ENCODE assay signal across 9 cellular contexts in genomic region chr4:1644906-1645657, GRCh38. TPM values are rescaled to one million over a fixed set of nuclear protein-coding genes. Genes with fewer than 3 reads are reported as not detected.
DNase-seq lines count a peak whose midpoint lies in the region; ATAC-seq and TF ChIP-seq lines count a peak whose summit lies in the region.
"Had no signal": no experiment of that assay in that cellular context is flagged by ENCODE, and none has a peak within 500 bp of the region (broad histone marks: within the 10 kb centered on the region; RNA-seq: fewer than 3 reads in every experiment).

No MANE protein-coding gene starts in this region.

- H3K9me3 Mint-ChIP-seq in WTC11 (no peaks in the 10 kb centered on the region), glutamatergic neuron (ENCODE audit: unreplicated experiment) (peaks cover 3% of the 10 kb centered on the region)

- BruUV-seq in PC-3 (replicated peaks; lab: Mats Ljungman, UMichigan): no TSS peak

- 0 out of 2 replicates have a peak, but pooled peaks cover 6% of the 10 kb centered on the region for H3K4me1 Mint-ChIP-seq in WTC11
- H3K4me1 Mint-ChIP-seq in glutamatergic neuron (ENCODE audit: low read depth, unreplicated experiment): peaks cover 2% of the 10 kb centered on the region

- H3K4me2 ChIP-seq in BLaER1 (peak overlapping the region; percentile 74), PC-3 (ENCODE audit: low read length) (no peak overlapping the region)

- intact Hi-C loops in PC-3 (cut with micrococcal nuclease): no loop called here

- DNase-seq in WTC11 (ENCODE audit: low spot score) (no peak), glutamatergic neuron (no peak), nucleus accumbens (lab: John Stamatoyannopoulos, UW) (peak in 55 of 56 donors; percentile 16 to 92 (median 78)), PC-3 (no peak)
- no peak for DNase-seq in activated CD4-positive, alpha-beta T cell treated with anti-CD3 and anti-CD28 coated beads for 1 hour
- no peak for DNase-seq in stimulated activated CD4-positive, alpha-beta T cell treated with anti-CD3 and anti-CD28 coated beads, Interleukin-4, amount 100 ng/mL, for 4 hours
- DNase-seq: COR-L47 had no signal

- H3K9me2 ChIP-seq in PC-3 (replicated peaks; ENCODE audit: low read length): no peaks in the 10 kb centered on the region

- H4K20me1 ChIP-seq in BLaER1 (peaks cover 22% of the 10 kb centered on the region), PC-3 (ENCODE audit: low read length) (no peaks in the 10 kb centered on the region)

- no peaks in the 10 kb centered on the region for H3F3A ChIP-seq in PC-3 (ENCODE audit: low read length, unreplicated experiment)

- no peaks in the 10 kb centered on the region for H3K9me3 ChIP-seq in BLaER1
- H3K9me3 ChIP-seq in PC-3 (ENCODE audit: low read length): no peaks in the 10 kb centered on the region

- H3K27me3 Mint-ChIP-seq in WTC11 (ENCODE audit: low read depth): no peaks in the 10 kb centered on the region
- H3K27me3 Mint-ChIP-seq in glutamatergic neuron (ENCODE audit: unreplicated experiment): peaks cover 3% of the 10 kb centered on the region

- CTCF ChIA-PET in WTC11 (lab: Charles Lee): interaction anchor here (0.6 to 1.7 kb wide), 7 partner anchors 8 to 268 kb away, joined by 3 to 14 read pairs (median 4); no protein-coding TSS in a partner anchor
- CTCF ChIA-PET in PC-3 (lab: Charles Lee): no interaction called here

- H3K79me2 ChIP-seq in PC-3 (ENCODE audit: low read length): no peaks in the 10 kb centered on the region

- TF ChIP-seq POLR2A in GM18505 (IDR thresholded peaks at IDR 0.05; ENCODE audit: borderline replicate concordance, extremely low read depth, insufficient read depth, insufficient read length): no peak

- H3K27me3 ChIP-seq in BLaER1 (peaks cover 22% of the 10 kb centered on the region), PC-3 (ENCODE audit: low read length) (no peaks in the 10 kb centered on the region)

- H3K4me3 ChIP-seq in BLaER1: no peak overlapping the region
- no peak overlapping the region for H3K4me3 ChIP-seq in PC-3 (ENCODE audit: low read length)

- H3K36me3 Mint-ChIP-seq in WTC11 (no peaks in the 10 kb centered on the region), glutamatergic neuron (ENCODE audit: unreplicated experiment) (no peaks in the 10 kb centered on the region)

- H3K27ac ChIP-seq in BLaER1 (peak overlapping the region; percentile 47), PC-3 (ENCODE audit: low read length) (no peak overlapping the region)

- POLR2A ChIA-PET in WTC11 (lab: Charles Lee): no interaction called here
- POLR2A ChIA-PET in PC-3 (lab: Charles Lee; ENCODE audit: unreplicated experiment): no interaction called here

- H3K4me1 ChIP-seq in BLaER1 (peaks cover 77% of the 10 kb centered on the region), PC-3 (ENCODE audit: insufficient read depth, low read length) (no peaks in the 10 kb centered on the region)

- H3K27ac Mint-ChIP-seq in WTC11 (no peak overlapping the region), glutamatergic neuron (ENCODE audit: unreplicated experiment) (peak overlapping the region; percentile 22)

- H3K9ac ChIP-seq in BLaER1 (peak overlapping the region; percentile 46; the same call in 1 of the 2 replicates), PC-3 (ENCODE audit: low read length) (no peak overlapping the region)

- H2AFZ ChIP-seq in PC-3 (ENCODE audit: low read length): no peak overlapping the region

- TF ChIP-seq CTCF in WTC11 (IDR thresholded peaks at IDR 0.05): no peak
- TF ChIP-seq CTCF in glutamatergic neuron (IDR thresholded peaks at IDR 0.05; ENCODE audit: partially characterized antibody, unreplicated experiment): no peak
- no peak for TF ChIP-seq CTCF in PC-3 (conservative IDR thresholded peaks at IDR 0.05; ENCODE audit: low read depth, low read length)

- H3K4me3 Mint-ChIP-seq in WTC11 (no peak overlapping the region), glutamatergic neuron (ENCODE audit: unreplicated experiment) (no peak overlapping the region)

- ATAC-seq in WTC11: peak; percentile 81
- no peak for ATAC-seq in PC-3
- ATAC-seq in GM18505 (IDR thresholded peaks at IDR 0.05; ENCODE audit: unreplicated experiment): no peak

- H3K36me3 ChIP-seq in BLaER1: no peaks in the 10 kb centered on the region
- no peaks in the 10 kb centered on the region for H3K36me3 ChIP-seq in PC-3 (ENCODE audit: low read depth, low read length)

TF ChIP-seq in WTC11, 78 proteins besides CTCF, POLR2A, EP300 and RAD21:
- TF ChIP-seq PRDM15 (CRISPR knock-in tag; IDR thresholded peaks at IDR 0.05) (peak; percentile 97), ATF3 (CRISPR knock-in tag; conservative IDR thresholded peaks at IDR 0.05) (no peak)

RNA-seq across cellular contexts. Expression of gene FAM53A, which starts 39.0 kb away (rescaled TPM):
- 2.9 to 5.2 TPM (median 5.1 TPM) in 3 replicates for total RNA-seq in WTC11 (2021)
- 1.1 TPM for total RNA-seq in glutamatergic neuron (ENCODE audit: unreplicated experiment)
- 3.1 and 4.8 TPM in 2 replicates for total RNA-seq in PC-3 (2014; rRNA removed)

Comparison
In these comparisons a context has a peak if more than half of its experiments do, and no peak if none do; other contexts are left out.
1. DNase-seq: peak in nucleus accumbens (55 of 56); none in WTC11 (single experiment), glutamatergic neuron (single experiment), PC-3 (single experiment), activated CD4-positive, alpha-beta T cell treated with anti-CD3 and anti-CD28 coated beads for 1 hour (single experiment) and stimulated activated CD4-positive, alpha-beta T cell treated with anti-CD3 and anti-CD28 coated beads, Interleukin-4, amount 100 ng/mL, for 4 hours (0 of 2).